8 cellular contexts compared by ENCODE assay signal in genomic region chr7:94510582-94511456, GRCh38. TPM values are rescaled to one million over a fixed set of nuclear protein-coding genes. Genes with fewer than 3 reads are reported as not detected.
A peak's percentile ranks its signal among the peaks of the same experiment; 100 is the strongest.
DNase-seq lines count a peak whose midpoint lies in the region; ATAC-seq, FAIRE-seq and TF ChIP-seq lines count a peak whose summit lies in the region.

No MANE protein-coding gene starts in this region.

- DNase-seq in CD1c-positive myeloid dendritic cell (ENCODE audit: extremely low spot score): peak; percentile 10
- DNase-seq in HT-29 (ENCODE audit: low spot score): peak; percentile 59
- DNase-seq in OCI-LY7 (ENCODE audit: low spot score): peak; percentile 60
- peak; percentile 51 for DNase-seq in activated naive CD4-positive, alpha-beta T cell treated with anti-CD3 and anti-CD28 coated beads for 36 hours
- DNase-seq in Right ventricle myocardium superior: peak; percentile 53
- DNase-seq in osteoblast (ENCODE audit: insufficient read length, low spot score, missing footprints): peak; percentile 87
- peak; percentile 75 for DNase-seq in urothelium cell line (ENCODE audit: low spot score)

- FAIRE-seq in urothelium cell line (lab: Jason Lieb, UNC): no peak

- no peaks in the 10 kb centered on the region for H3K36me3 Mint-ChIP-seq in activated naive CD4-positive, alpha-beta T cell treated with anti-CD3 and anti-CD28 coated beads for 36 hours (ENCODE audit: low read depth)

- peak overlapping the region; percentile 92 for H3K4me3 ChIP-seq in OCI-LY7 (ENCODE audit: low read depth, low read length, poor library complexity, severe bottlenecking)
- peak overlapping the region; percentile 91 for H3K4me3 ChIP-seq in osteoblast (ENCODE audit: insufficient read depth, low read length)

- no peaks in the 10 kb centered on the region for H3K9me2 ChIP-seq in OCI-LY7 (ENCODE audit: insufficient read depth, low read length)

- no peaks in the 10 kb centered on the region for H3K27me3 Mint-ChIP-seq in activated naive CD4-positive, alpha-beta T cell treated with anti-CD3 and anti-CD28 coated beads for 36 hours (ENCODE audit: low read depth)

- peak overlapping the region; percentile 83 for H3K27ac Mint-ChIP-seq in activated naive CD4-positive, alpha-beta T cell treated with anti-CD3 and anti-CD28 coated beads for 36 hours

- peak overlapping the region; percentile 73 for H3K4me3 Mint-ChIP-seq in activated naive CD4-positive, alpha-beta T cell treated with anti-CD3 and anti-CD28 coated beads for 36 hours

- H2AFZ ChIP-seq in OCI-LY7 (ENCODE audit: low read length) (peak overlapping the region; percentile 98), osteoblast (ENCODE audit: low read length) (peak overlapping the region; percentile 93)

- H3K4me1 ChIP-seq in OCI-LY7 (ENCODE audit: insufficient read depth, low read length, poor library complexity, severe bottlenecking) (peaks cover 59% of the 10 kb centered on the region), osteoblast (ENCODE audit: insufficient read depth, low read length) (peaks cover 15% of the 10 kb centered on the region)

- H3K4me2 ChIP-seq in OCI-LY7 (ENCODE audit: low read length) (peak overlapping the region; percentile 94), osteoblast (ENCODE audit: insufficient read depth, low read length) (peak overlapping the region; percentile 94)

- H3K9me3 ChIP-seq in OCI-LY7 (ENCODE audit: low read length) (no peaks in the 10 kb centered on the region), osteoblast (ENCODE audit: low read depth, low read length) (no peaks in the 10 kb centered on the region)

- no peaks in the 10 kb centered on the region for H3K27me3 ChIP-seq in osteoblast (ENCODE audit: insufficient read depth, low read length)

- CTCF ChIA-PET in OCI-LY7 (lab: Charles Lee; ENCODE audit: unreplicated experiment): no interaction called here
- CTCF ChIA-PET in activated naive CD4-positive, alpha-beta T cell treated with anti-CD3 and anti-CD28 coated beads for 36 hours (lab: Charles Lee): no interaction called here

- no TSS peak for BruUV-seq in OCI-LY7 (replicated peaks; lab: Mats Ljungman, UMichigan)

- peaks cover 56% of the 10 kb centered on the region for H3K79me2 ChIP-seq in OCI-LY7 (ENCODE audit: insufficient read depth, low read depth, low read length)
- H3K79me2 ChIP-seq in osteoblast (ENCODE audit: insufficient read depth, low read length): peaks cover 41% of the 10 kb centered on the region

- H4K20me1 ChIP-seq in OCI-LY7 (ENCODE audit: insufficient read depth, low read length): peaks cover 8% of the 10 kb centered on the region; the same call in 1 of the 2 replicates
- H4K20me1 ChIP-seq in osteoblast (ENCODE audit: insufficient read depth, low read length): peaks cover 6% of the 10 kb centered on the region

- TF ChIP-seq CTCF in OCI-LY7 (conservative IDR thresholded peaks at IDR 0.05; ENCODE audit: low read length): no peak
- TF ChIP-seq CTCF in osteoblast (IDR thresholded peaks at IDR 0.05; ENCODE audit: extremely low read depth, low read depth, low read length): no peak

- POLR2A ChIA-PET in OCI-LY7 (lab: Charles Lee): interaction anchor here (1.2 to 1.6 kb wide), 3 partner anchors 9 to 145 kb away, joined by 4 to 5 read pairs (median 5); partner anchors contain the start of gene SGCE

- intact Hi-C loops in OCI-LY7 (cut with micrococcal nuclease; ENCODE audit: unreplicated experiment): loop anchor here (1.0 to 10.0 kb wide), 3 partner anchors 41 to 456 kb away; partner anchors contain the start of gene SGCE
- intact Hi-C loops in activated naive CD4-positive, alpha-beta T cell treated with anti-CD3 and anti-CD28 coated beads for 36 hours (cut with micrococcal nuclease): loop anchor here (1.0 to 10.0 kb wide), 9 partner anchors 18 to 1279 kb away; partner anchors contain the start of genes BET1, PON2 and VPS50
- intact Hi-C loops in Right ventricle myocardium superior (cut with DNase I): loop anchor here (5.0 kb wide), 1 partner anchor 59 kb away; no protein-coding TSS in a partner anchor

- peak; percentile 12 for ATAC-seq in GM19463 (IDR thresholded peaks at IDR 0.05; ENCODE audit: unreplicated experiment)
- ATAC-seq in Right ventricle myocardium superior (ENCODE audit: poor library complexity): peak; percentile 52

- H3K9me3 Mint-ChIP-seq in activated naive CD4-positive, alpha-beta T cell treated with anti-CD3 and anti-CD28 coated beads for 36 hours: no peaks in the 10 kb centered on the region

- peaks cover 47% of the 10 kb centered on the region for H3K4me1 Mint-ChIP-seq in activated naive CD4-positive, alpha-beta T cell treated with anti-CD3 and anti-CD28 coated beads for 36 hours (ENCODE audit: low read depth)

- H3K27ac ChIP-seq in OCI-LY7 (ENCODE audit: low read depth, low read length, poor library complexity, severe bottlenecking) (peak overlapping the region; percentile 72), osteoblast (ENCODE audit: low read depth, low read length) (peak overlapping the region; percentile 73)

- H3K36me3 ChIP-seq in OCI-LY7 (ENCODE audit: insufficient read depth, low read length) (no peaks in the 10 kb centered on the region; the same call in 1 of the 2 replicates), osteoblast (ENCODE audit: insufficient read depth, low read length) (no peaks in the 10 kb centered on the region)

RNA-seq across cellular contexts. Expression of gene CASD1, which starts 1.2 kb away (rescaled TPM):
- total RNA-seq in HT-29 (2014; rRNA removed; shearing (Covaris generic)): 4.8 and 5.8 TPM in 2 replicates
- total RNA-seq in OCI-LY7 (2014; rRNA removed; shearing (Covaris generic)): 11.7 and 19.6 TPM in 2 replicates
- 22.6 and 24.7 TPM in 2 replicates for total RNA-seq in OCI-LY7 (2022)
- total RNA-seq in activated naive CD4-positive, alpha-beta T cell treated with anti-CD3 and anti-CD28 coated beads for 36 hours: 10 to 100 TPM; 11.6 to 16.4 TPM
- 15.1 TPM for total RNA-seq in Right ventricle myocardium superior
- 19.4 and 20.6 TPM in 2 replicates for total RNA-seq in osteoblast

Comparison
In these comparisons a context has a peak if more than half of its experiments do, and no peak if none do; other contexts are left out.
1. Peak in every context shown above with its lines: DNase-seq, ATAC-seq, H3K4me3 ChIP-seq and H3K27ac ChIP-seq.
2. DNase-seq: peak in every context shown above with its lines; median percentile 87 in osteoblast; 75 in urothelium cell line; 60 in OCI-LY7; 59 in HT-29; 53 in Right ventricle myocardium superior; 51 in activated naive CD4-positive, alpha-beta T cell treated with anti-CD3 and anti-CD28 coated beads for 36 hours; 10 in CD1c-positive myeloid dendritic cell.